Comparison of ENCODE assay signal across 19 cellular contexts in the genomic region with DNA sequence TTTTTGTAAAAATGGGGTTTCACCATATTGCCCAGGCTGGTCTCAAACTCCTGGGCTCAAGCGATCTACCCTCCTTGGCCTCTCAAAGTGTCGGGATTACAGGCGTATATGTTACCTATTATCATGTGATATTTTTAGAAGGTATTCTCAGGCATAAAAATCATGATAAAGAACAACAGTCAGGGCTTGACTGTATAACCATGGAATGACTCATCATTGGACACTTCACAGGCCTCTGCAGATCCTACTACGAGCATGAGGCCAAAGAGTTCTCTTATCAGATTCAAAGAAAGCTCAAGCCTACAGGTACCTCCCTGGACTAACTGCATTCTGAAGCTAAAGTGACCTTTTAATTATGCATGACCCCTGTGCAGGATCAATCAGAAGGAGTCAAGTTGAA.
DNase-seq lines count a peak whose midpoint lies in the region; TF ChIP-seq lines count a peak whose summit lies in the region.
"Had no signal": no experiment of that assay in that cellular context is flagged by ENCODE, and none has a peak within 500 bp of the region (broad histone marks: within the 10 kb centered on the region; RNA-seq: fewer than 3 reads in every experiment).

No MANE protein-coding gene starts in this region.

- no peak overlapping the region for H3K4me3 ChIP-seq in lower leg skin (ENCODE audit: low read depth, poor library complexity, severe bottlenecking)
- H3K4me3 ChIP-seq: body of pancreas, HAP-1, lung, right atrium auricular region, SK-N-MC, tibial artery had no signal

- WGBS in lower leg skin, 2 donors = 63 to 69% methylated on average over 4 of the region's 4 CpGs

- TF ChIP-seq POLR2A in lower leg skin (IDR thresholded peaks at IDR 0.05) = no peak

- DNase-seq in DMS53 (lab: John Stamatoyannopoulos, UW) (peak; percentile 4), DMS53 treated with DMSO at 0.1 percent for 48 hours (lab: John Stamatoyannopoulos, UW; ENCODE audit: unreplicated experiment) (no peak), amniotic epithelial cell (ENCODE audit: low read depth) (peak; percentile 77), glomerular visceral epithelial cell (ENCODE audit: extremely low spot score) (peak; percentile 48), lower leg skin (ENCODE audit: low spot score in 2 of 2) (no peak), NCI-H446 treated with DMSO at 0.1 percent for 48 hours (lab: John Stamatoyannopoulos, UW) (no peak), ecto neural progenitor cell (ENCODE audit: low spot score) (no peak)
- DNase-seq in activated CD4-positive, CD25-positive, alpha-beta regulatory T cell treated with anti-CD3 and anti-CD28 coated beads, Interleukin-2, amount 50 U/mL, for 72 hours = no peak
- DNase-seq: activated T-cell treated with anti-CD3 and anti-CD28 coated beads, Interleukin-2, amount 50 U/mL, for 72 hours; body of pancreas; cortex of kidney; NCI-H1694; stimulated activated CD4-positive, alpha-beta T cell treated with anti-CD3 and anti-CD28 coated beads, Interleukin-15, amount 100 ng/mL, for 24 hours; stimulated activated naive B cell treated with anti-CD40 and anti-IgM and Interleukin-4, amounts not matched to agents 10 μg/mL and 1 μg/mL and 100 μg/mL, for 72 hours; tibial artery had no signal

- intact Hi-C loops in lower leg skin (cut with DNase I; ENCODE audit: low total_unique reads) = no loop called here

- no peak for TF ChIP-seq CTCF in lower leg skin (IDR thresholded peaks at IDR 0.05)

Comparison
In these comparisons a context has a peak if more than half of its experiments do, and no peak if none do; other contexts are left out.
1. DNase-seq: peak in DMS53 (single experiment), amniotic epithelial cell (single experiment) and glomerular visceral epithelial cell (single experiment); none in DMS53 treated with DMSO at 0.1 percent for 48 hours (single experiment), activated CD4-positive, CD25-positive, alpha-beta regulatory T cell treated with anti-CD3 and anti-CD28 coated beads, Interleukin-2, amount 50 U/mL, for 72 hours (single experiment), lower leg skin (0 of 2), NCI-H446 treated with DMSO at 0.1 percent for 48 hours (single experiment) and ecto neural progenitor cell (single experiment).